In genomic region chr1:230074270-230074669, GRCh38 we compare ENCODE assay signal across 1 cellular context.
TF ChIP-seq lines count a peak whose summit lies in the region.

No MANE protein-coding gene starts in this region.

TF ChIP-seq in K562, 482 proteins besides CTCF, POLR2A, EP300 and RAD21:
- no peak for TF ChIP-seq FUS (optimal IDR thresholded peaks at IDR 0.05; ENCODE audit: low read depth, low read length)
- no peak for TF ChIP-seq RUNX1 (IDR thresholded peaks at IDR 0.05; ENCODE audit: low read depth)
- TF ChIP-seq STAT5A (IDR thresholded peaks at IDR 0.05; ENCODE audit: borderline replicate concordance, low read length): no peak
